Comparison of ENCODE assay signal across 8 cellular contexts in the genomic region with DNA sequence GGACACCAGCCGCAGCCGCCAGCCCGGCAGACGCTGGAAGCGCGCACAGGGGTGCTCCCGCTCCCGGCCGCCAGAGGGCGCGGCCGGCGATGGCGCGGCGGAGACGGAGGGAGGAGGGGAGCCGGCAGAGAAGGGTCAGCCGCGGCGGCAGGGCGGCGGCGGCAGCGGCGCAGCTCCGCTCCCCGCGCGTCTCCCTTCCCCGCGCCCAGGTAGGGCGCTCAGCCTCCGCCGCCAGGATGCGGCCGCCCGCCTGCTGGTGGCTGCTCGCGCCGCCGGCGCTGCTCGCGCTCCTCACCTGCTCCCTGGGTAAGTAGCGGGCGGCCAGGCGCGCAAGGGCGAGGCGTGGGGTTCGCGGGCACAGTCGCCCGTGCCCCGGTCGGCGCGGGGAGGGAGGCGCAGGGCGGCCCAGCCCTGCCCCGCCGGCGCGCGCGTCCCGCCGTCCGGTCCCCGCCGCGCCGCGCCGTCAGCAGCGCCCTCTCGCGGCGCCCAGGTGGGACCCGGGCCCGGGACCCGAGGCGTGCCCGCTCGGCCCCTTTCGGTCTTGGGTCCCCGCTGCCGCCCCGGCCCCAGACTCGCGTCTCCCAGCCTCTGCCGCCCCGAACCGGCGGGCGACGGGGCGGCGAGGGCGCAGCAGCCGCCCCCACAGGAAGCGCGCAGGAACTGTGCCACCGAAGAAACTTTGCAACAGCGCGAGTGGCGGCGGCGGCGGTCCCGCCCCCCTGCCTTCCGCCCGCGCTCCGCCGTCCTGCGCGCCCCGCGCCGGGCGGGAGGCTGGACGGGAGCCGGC. TPM values are rescaled to one million over a fixed set of nuclear protein-coding genes. Genes with fewer than 3 reads are reported as not detected.
A peak's percentile ranks its signal among the peaks of the same experiment; 100 is the strongest.
DNase-seq lines count a peak whose midpoint lies in the region; ATAC-seq and TF ChIP-seq lines count a peak whose summit lies in the region.

A gene (plus strand): TSS at position 127 of the 787 bp plus-strand sequence. CDS start 110 bp downstream, at position 237.

- H3K27me3 ChIP-seq in A673 (replicated peaks; ENCODE audit: insufficient read depth, low read depth, low read length, poor library complexity): no peaks in the 10 kb centered on the region
- no peaks in the 10 kb centered on the region for H3K27me3 ChIP-seq in layer of hippocampus (ENCODE audit: control insufficient read depth, insufficient read depth, low read length)

- ATAC-seq in GM18861 (IDR thresholded peaks at IDR 0.05; ENCODE audit: unreplicated experiment): peak; percentile 75
- peak; percentile 82 for ATAC-seq in HG03066 (IDR thresholded peaks at IDR 0.05; ENCODE audit: low read depth, unreplicated experiment)
- ATAC-seq in activated CD4-positive, alpha-beta T cell treated with anti-CD3 and anti-CD28 coated beads for 36 hours: peak; percentile 81

- CTCF ChIA-PET in A673 (lab: Charles Lee): no interaction called here
- CTCF ChIA-PET in activated CD4-positive, alpha-beta T cell treated with anti-CD3 and anti-CD28 coated beads for 36 hours (lab: Charles Lee): interaction anchor here (0.6 to 1.5 kb wide), 8 partner anchors 9 to 160 kb away, joined by 3 to 10 read pairs (median 4); a partner anchor contains a TSS

- POLR2A ChIA-PET in A673 (lab: Charles Lee; ENCODE audit: low non-redundant PET): no interaction called here
- POLR2A ChIA-PET in activated CD4-positive, alpha-beta T cell treated with anti-CD3 and anti-CD28 coated beads for 36 hours (lab: Charles Lee): no interaction called here

- peak within 1 kb of the TSS; percentile 58 for H3K27ac Mint-ChIP-seq in activated CD4-positive, alpha-beta T cell treated with anti-CD3 and anti-CD28 coated beads for 36 hours

- BruUV-seq in A673 (replicated peaks; lab: Mats Ljungman, UMichigan): no TSS peak

- peak within 1 kb of the TSS; percentile 71 for H3K4me3 Mint-ChIP-seq in activated CD4-positive, alpha-beta T cell treated with anti-CD3 and anti-CD28 coated beads for 36 hours

- no peaks in the 10 kb centered on the region for H3K27me3 Mint-ChIP-seq in activated CD4-positive, alpha-beta T cell treated with anti-CD3 and anti-CD28 coated beads for 36 hours

- peaks cover 21% of the 10 kb centered on the region for H3K4me1 ChIP-seq in A673 (ENCODE audit: insufficient read depth, low read length, poor library complexity, severe bottlenecking)

- peak within 1 kb of the TSS; percentile 88 for H3K27ac ChIP-seq in A673 (ENCODE audit: low read depth, low read length, poor library complexity, severe bottlenecking)
- H3K27ac ChIP-seq in cingulate gyrus (ENCODE audit: low read depth, low read length): peak within 1 kb of the TSS; percentile 82
- H3K27ac ChIP-seq in layer of hippocampus (ENCODE audit: low read depth, low read length): peak within 1 kb of the TSS; percentile 96

- no peaks in the 10 kb centered on the region for H3K9me3 ChIP-seq in A673 (ENCODE audit: low read depth, low read length, poor library complexity, severe bottlenecking)

- no peaks in the 10 kb centered on the region for H3K36me3 ChIP-seq in A673 (ENCODE audit: insufficient read depth, low read length, poor library complexity, severe bottlenecking)

- H3K4me3 ChIP-seq in A673 (ENCODE audit: low read depth, low read length, poor library complexity, severe bottlenecking): peak within 1 kb of the TSS; percentile 75

- TF ChIP-seq CTCF in A673 (conservative IDR thresholded peaks at IDR 0.05; ENCODE audit: low read depth, low read length): peak; percentile 58

- intact Hi-C loops in A673 (cut with micrococcal nuclease; ENCODE audit: unreplicated experiment): no loop called here
- intact Hi-C loops in activated CD4-positive, alpha-beta T cell treated with anti-CD3 and anti-CD28 coated beads for 36 hours (cut with DNase I, micrococcal nuclease): loop anchor here (1.0 to 10.0 kb wide), 5 partner anchors 38 to 1335 kb away; a partner anchor contains a TSS

- no peaks in the 10 kb centered on the region for H3K36me3 Mint-ChIP-seq in activated CD4-positive, alpha-beta T cell treated with anti-CD3 and anti-CD28 coated beads for 36 hours (ENCODE audit: low read depth)

- peak; percentile 86 for DNase-seq in A673 (ENCODE audit: low spot score)
- DNase-seq in NCI-H345 treated with DMSO at 0.1 percent for 48 hours (lab: John Stamatoyannopoulos, UW; ENCODE audit: unreplicated experiment): peak; percentile 36
- peak; percentile 87 for DNase-seq in activated CD4-positive, alpha-beta T cell treated with anti-CD3 and anti-CD28 coated beads for 36 hours
- peak; percentile 61 to 65 (median 63) for DNase-seq in stimulated activated CD4-positive, alpha-beta T cell treated with anti-CD3 and anti-CD28 coated beads, Interleukin-1b, Interleukin-23, amount 100 ng/mL, for 24 hours (ENCODE audit: low read depth in 4 of 4, low spot score in 1 of 4)

- no peaks in the 10 kb centered on the region for H3K9me3 Mint-ChIP-seq in activated CD4-positive, alpha-beta T cell treated with anti-CD3 and anti-CD28 coated beads for 36 hours (ENCODE audit: low read depth)

- peaks cover 34% of the 10 kb centered on the region for H3K4me1 Mint-ChIP-seq in activated CD4-positive, alpha-beta T cell treated with anti-CD3 and anti-CD28 coated beads for 36 hours

RNA-seq across cellular contexts. Expression of the gene that starts here (rescaled TPM):
- 8.5 and 9.6 TPM in 2 replicates for total RNA-seq in A673 (2021)
- 1 to 10 TPM; 2.1 to 2.4 TPM for total RNA-seq in activated CD4-positive, alpha-beta T cell treated with anti-CD3 and anti-CD28 coated beads for 36 hours

Comparison
In these comparisons a context has a peak if more than half of its experiments do, and no peak if none do; other contexts are left out.
1. Peak in every context shown above with its lines: DNase-seq, ATAC-seq, H3K4me3 ChIP-seq and H3K27ac ChIP-seq.
2. DNase-seq: peak in every context shown above with its lines; median percentile 87 in activated CD4-positive, alpha-beta T cell treated with anti-CD3 and anti-CD28 coated beads for 36 hours; 86 in A673; 63 in stimulated activated CD4-positive, alpha-beta T cell treated with anti-CD3 and anti-CD28 coated beads, Interleukin-1b, Interleukin-23, amount 100 ng/mL, for 24 hours; 36 in NCI-H345 treated with DMSO at 0.1 percent for 48 hours.